ENCODE assay signal across 1 cellular context in genomic region chr7:30799206-30799975, GRCh38.
TF ChIP-seq lines count a peak whose summit lies in the region.

No MANE protein-coding gene starts in this region.

TF ChIP-seq in IMR-90, 13 proteins besides CTCF, POLR2A, EP300 and RAD21 (continued from another document):
- TF ChIP-seq USF2 (IDR thresholded peaks at IDR 0.05; ENCODE audit: low read depth, low read length) (no peak), RFX5 (IDR thresholded peaks at IDR 0.05; ENCODE audit: low read depth, low read length) (no peak), MAZ (IDR thresholded peaks at IDR 0.05; ENCODE audit: borderline replicate concordance, low read depth, low read length) (peak; percentile 79)
